21 cellular contexts compared by ENCODE assay signal in the genomic region with DNA sequence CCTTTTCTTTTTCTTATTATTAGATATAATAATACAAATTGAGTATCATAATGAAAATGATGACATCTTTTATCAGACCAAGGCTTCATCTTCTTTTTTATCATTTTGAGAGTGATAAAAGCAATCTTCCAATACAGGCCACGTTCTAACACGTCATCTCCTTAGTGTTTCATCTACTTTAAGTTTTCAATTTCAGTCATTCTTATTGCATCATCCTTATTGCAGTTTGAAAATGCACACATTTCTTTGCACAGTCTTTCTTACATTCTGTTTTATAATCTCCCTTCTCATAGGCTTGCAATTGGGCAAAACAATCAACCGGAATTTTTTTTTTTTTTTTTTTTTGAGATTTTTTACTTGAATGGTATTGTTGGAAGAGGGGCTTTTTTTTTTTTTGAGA.
DNase-seq lines count a peak whose midpoint lies in the region; ATAC-seq lines count a peak whose summit lies in the region.
"Had no signal": no experiment of that assay in that cellular context is flagged by ENCODE, and none has a peak within 500 bp of the region (broad histone marks: within the 10 kb centered on the region; RNA-seq: fewer than 3 reads in every experiment).

No MANE protein-coding gene starts in this region.

- ATAC-seq in HG03354 (IDR thresholded peaks at IDR 0.05; ENCODE audit: poor library complexity, severe bottlenecking, unreplicated experiment) (no peak), HG03135 (IDR thresholded peaks at IDR 0.05; ENCODE audit: unreplicated experiment) (no peak)
- ATAC-seq: mucosa of descending colon had no signal

- H3K9me3 Mint-ChIP-seq in activated naive CD4-positive, alpha-beta T cell treated with anti-CD3 and anti-CD28 coated beads for 36 hours: no peaks in the 10 kb centered on the region
- H3K9me3 Mint-ChIP-seq in activated T-helper 2 cell treated with anti-CD3 and anti-CD28 coated beads, Interferon-gamma antibody, Interleukin-2, Interleukin-4, amounts not matched to agents 10 μg/mL and 5 μg/mL and 100 μg/mL, durations not matched to agents 14 hours and 24 hours and 36 hours: no peaks in the 10 kb centered on the region
- H3K9me3 Mint-ChIP-seq: nephron had no signal

- no peak for DNase-seq in activated naive CD4-positive, alpha-beta T cell treated with anti-CD3 and anti-CD28 coated beads for 36 hours
- DNase-seq in activated naive CD4-positive, alpha-beta T cell treated with anti-CD3 and anti-CD28 coated beads, Interleukin-2, amount 50 U/mL, for 16 hours: no peak
- DNase-seq in OCI-M1 (lab: John Stamatoyannopoulos, UW): peak; percentile 60
- DNase-seq in activated T-helper 2 cell treated with anti-CD3 and anti-CD28 coated beads, Interferon-gamma antibody, Interleukin-2, Interleukin-4, amounts not matched to agents 10 μg/mL and 5 μg/mL and 100 μg/mL, durations not matched to agents 14 hours and 24 hours and 36 hours (ENCODE audit: low spot score): no peak
- peak; percentile 9 for DNase-seq in fibroblast of the conjunctiva (ENCODE audit: low read depth)
- DNase-seq: activated CD4-positive, alpha-beta T cell treated with anti-CD3 and anti-CD28 coated beads, Interleukin-2, amount 50 U/mL, for 48 hours; activated naive CD4-positive, alpha-beta T cell; activated T-cell treated with anti-CD3 and anti-CD28 coated beads for 4 hours; HCEC 1CT; mammary epithelial cell; MM.1S; mucosa of descending colon; NCI-H1436; NCI-H446; NCI-H748 treated with DMSO at 0.1 percent for 48 hours; stimulated activated CD4-positive, alpha-beta T cell treated with anti-CD3 and anti-CD28 coated beads, Interleukin-4, amount 100 ng/mL, for 24 hours; substantia nigra; T1000 had no signal

- intact Hi-C loops in activated naive CD4-positive, alpha-beta T cell treated with anti-CD3 and anti-CD28 coated beads for 36 hours (cut with micrococcal nuclease): no loop called here
- intact Hi-C loops in activated T-helper 2 cell treated with anti-CD3 and anti-CD28 coated beads, Interferon-gamma antibody, Interleukin-2, Interleukin-4, amounts not matched to agents 10 μg/mL and 5 μg/mL and 100 μg/mL, durations not matched to agents 14 hours and 24 hours and 36 hours (cut with micrococcal nuclease): loop anchor here (1.0 to 5.0 kb wide), 3 partner anchors 30 to 188 kb away; no protein-coding TSS in a partner anchor

- H3K36me3 Mint-ChIP-seq in activated naive CD4-positive, alpha-beta T cell treated with anti-CD3 and anti-CD28 coated beads for 36 hours (ENCODE audit: low read depth): peaks cover 2% of the 10 kb centered on the region
- peaks cover 54% of the 10 kb centered on the region for H3K36me3 Mint-ChIP-seq in activated T-helper 2 cell treated with anti-CD3 and anti-CD28 coated beads, Interferon-gamma antibody, Interleukin-2, Interleukin-4, amounts not matched to agents 10 μg/mL and 5 μg/mL and 100 μg/mL, durations not matched to agents 14 hours and 24 hours and 36 hours (ENCODE audit: low read depth)

- H3K4me3 Mint-ChIP-seq in activated naive CD4-positive, alpha-beta T cell treated with anti-CD3 and anti-CD28 coated beads for 36 hours: no peak overlapping the region
- H3K4me3 Mint-ChIP-seq in activated T-helper 2 cell treated with anti-CD3 and anti-CD28 coated beads, Interferon-gamma antibody, Interleukin-2, Interleukin-4, amounts not matched to agents 10 μg/mL and 5 μg/mL and 100 μg/mL, durations not matched to agents 14 hours and 24 hours and 36 hours (ENCODE audit: low read depth): no peak overlapping the region
- H3K4me3 Mint-ChIP-seq: nephron had no signal

- H3K27me3 Mint-ChIP-seq in activated naive CD4-positive, alpha-beta T cell treated with anti-CD3 and anti-CD28 coated beads for 36 hours (ENCODE audit: low read depth): no peaks in the 10 kb centered on the region
- no peaks in the 10 kb centered on the region for H3K27me3 Mint-ChIP-seq in activated T-helper 2 cell treated with anti-CD3 and anti-CD28 coated beads, Interferon-gamma antibody, Interleukin-2, Interleukin-4, amounts not matched to agents 10 μg/mL and 5 μg/mL and 100 μg/mL, durations not matched to agents 14 hours and 24 hours and 36 hours (ENCODE audit: low read depth)

- CTCF ChIA-PET in activated naive CD4-positive, alpha-beta T cell treated with anti-CD3 and anti-CD28 coated beads for 36 hours (lab: Charles Lee): no interaction called here

- peaks cover 8% of the 10 kb centered on the region for H3K4me1 Mint-ChIP-seq in activated naive CD4-positive, alpha-beta T cell treated with anti-CD3 and anti-CD28 coated beads for 36 hours (ENCODE audit: low read depth)
- H3K4me1 Mint-ChIP-seq in activated T-helper 2 cell treated with anti-CD3 and anti-CD28 coated beads, Interferon-gamma antibody, Interleukin-2, Interleukin-4, amounts not matched to agents 10 μg/mL and 5 μg/mL and 100 μg/mL, durations not matched to agents 14 hours and 24 hours and 36 hours (ENCODE audit: low read depth): peaks cover 9% of the 10 kb centered on the region

- peak overlapping the region; percentile 71 for H3K27ac Mint-ChIP-seq in activated naive CD4-positive, alpha-beta T cell treated with anti-CD3 and anti-CD28 coated beads for 36 hours
- peak overlapping the region; percentile 56 for H3K27ac Mint-ChIP-seq in activated T-helper 2 cell treated with anti-CD3 and anti-CD28 coated beads, Interferon-gamma antibody, Interleukin-2, Interleukin-4, amounts not matched to agents 10 μg/mL and 5 μg/mL and 100 μg/mL, durations not matched to agents 14 hours and 24 hours and 36 hours
- H3K27ac Mint-ChIP-seq: nephron had no signal

Comparison
In these comparisons a context has a peak if more than half of its experiments do, and no peak if none do; other contexts are left out.
1. DNase-seq: peak in OCI-M1 (single experiment) and fibroblast of the conjunctiva (single experiment); none in activated naive CD4-positive, alpha-beta T cell treated with anti-CD3 and anti-CD28 coated beads for 36 hours (single experiment), activated naive CD4-positive, alpha-beta T cell treated with anti-CD3 and anti-CD28 coated beads, Interleukin-2, amount 50 U/mL, for 16 hours (single experiment) and activated T-helper 2 cell treated with anti-CD3 and anti-CD28 coated beads, Interferon-gamma antibody, Interleukin-2, Interleukin-4, amounts not matched to agents 10 μg/mL and 5 μg/mL and 100 μg/mL, durations not matched to agents 14 hours and 24 hours and 36 hours (single experiment).